In the genomic region with DNA sequence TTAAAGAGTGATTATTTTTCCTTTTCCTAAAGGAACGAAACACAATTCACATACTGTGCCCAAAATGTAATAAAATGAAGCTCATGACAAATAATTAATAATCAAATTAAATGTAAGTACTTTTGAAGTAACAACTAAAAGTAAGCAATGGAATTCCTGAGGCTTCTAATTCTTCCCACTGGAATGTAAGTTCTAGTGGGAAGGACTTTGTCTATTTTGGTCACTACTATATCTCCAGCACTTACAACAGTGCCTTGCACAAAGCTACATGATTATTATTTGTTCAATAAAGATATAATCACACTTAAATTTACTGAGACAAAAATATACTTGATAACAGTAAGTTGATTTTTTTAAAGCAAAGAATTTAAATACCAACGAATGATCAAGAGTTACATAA, we compare ENCODE assay signal across 24 cellular contexts.
"Had no signal": no experiment of that assay in that cellular context is flagged by ENCODE, and none has a peak within 500 bp of the region (broad histone marks: within the 10 kb centered on the region; RNA-seq: fewer than 3 reads in every experiment).

No MANE protein-coding gene starts in this region.

- H3K36me3 Mint-ChIP-seq: activated naive CD8-positive, alpha-beta T cell treated with anti-CD3 and anti-CD28 coated beads for 36 hours; naive B cell had no signal

- H3K4me1 Mint-ChIP-seq: activated B cell treated with CpG ODN at 0.5 μM for 24 hours, naive B cell, T-helper 17 cell had no signal

- H3K9me3 ChIP-seq: body of pancreas, gastrocnemius medialis, right lobe of liver, upper lobe of right lung had no signal

- DNase-seq: activated B cell treated with CpG ODN at 0.5 μM for 24 hours; activated CD4-positive, alpha-beta T cell treated with anti-CD3 and anti-CD28 coated beads for 36 hours; activated CD4-positive, alpha-beta T cell treated with anti-CD3 and anti-CD28 coated beads, Interleukin-2, amount 50 U/mL, for 48 hours; activated CD8-positive, alpha-beta memory T cell treated with anti-CD3 and anti-CD28 coated beads, Interleukin-2, amount 50 U/mL, for 48 hours; activated naive CD4-positive, alpha-beta T cell treated with Interleukin-2 at 50 U/mL for 16 hours; activated naive CD8-positive, alpha-beta T cell treated with anti-CD3 and anti-CD28 coated beads for 36 hours; activated T-cell treated with anti-CD3 and anti-CD28 coated beads, Interleukin-2, amount 50 U/mL, for 4 hours; amygdala; body of pancreas; dermis blood vessel endothelial cell; effector CD8-positive, alpha-beta T cell; gastrocnemius medialis; hypothalamus; islet precursor cell; left cardiac atrium; naive B cell; occipital lobe; right lobe of liver; stimulated activated CD4-positive, alpha-beta T cell treated with anti-CD3 and anti-CD28 coated beads, Interleukin-4, amount 100 ng/mL, for 1 hour; stimulated activated naive CD8-positive, alpha-beta T cell treated with anti-CD3 and anti-CD28 coated beads, Interleukin-15, Interleukin-2, amounts not matched to agents 100 U/mL and 50 U/mL, for 24 hours; SW 1271; T-helper 17 cell; upper lobe of right lung had no signal

- H3K4me3 Mint-ChIP-seq: activated B cell treated with CpG ODN at 0.5 μM for 24 hours; activated CD4-positive, alpha-beta T cell treated with anti-CD3 and anti-CD28 coated beads for 36 hours; activated naive CD8-positive, alpha-beta T cell treated with anti-CD3 and anti-CD28 coated beads for 36 hours; activated T-cell treated with anti-CD3 and anti-CD28 coated beads, Interleukin-2, amount 50 U/mL, for 4 hours; naive B cell; T-helper 17 cell had no signal

- H3K27ac ChIP-seq: body of pancreas, cardiac muscle cell, gastrocnemius medialis, right lobe of liver, upper lobe of right lung had no signal

- H3K9me3 Mint-ChIP-seq: activated B cell treated with CpG ODN at 0.5 μM for 24 hours; activated naive CD8-positive, alpha-beta T cell treated with anti-CD3 and anti-CD28 coated beads for 36 hours; activated T-cell treated with anti-CD3 and anti-CD28 coated beads, Interleukin-2, amount 50 U/mL, for 4 hours; naive B cell had no signal

- H3K4me3 ChIP-seq: body of pancreas, cardiac muscle cell, gastrocnemius medialis, right lobe of liver, upper lobe of right lung had no signal

- H3K4me1 ChIP-seq: body of pancreas, gastrocnemius medialis, right lobe of liver, upper lobe of right lung had no signal

- ATAC-seq: activated CD4-positive, alpha-beta T cell treated with anti-CD3 and anti-CD28 coated beads for 36 hours; activated T-cell treated with anti-CD3 and anti-CD28 coated beads, Interleukin-2, amount 50 U/mL, for 4 hours; body of pancreas; gastrocnemius medialis; left cardiac atrium; right lobe of liver; stimulated activated naive CD8-positive, alpha-beta T cell treated with anti-CD3 and anti-CD28 coated beads, Interleukin-15, Interleukin-2, amounts not matched to agents 100 U/mL and 50 U/mL, for 24 hours; T-helper 17 cell; upper lobe of right lung had no signal

- H3K27ac Mint-ChIP-seq: activated B cell treated with CpG ODN at 0.5 μM for 24 hours; activated CD4-positive, alpha-beta T cell treated with anti-CD3 and anti-CD28 coated beads for 36 hours; activated naive CD8-positive, alpha-beta T cell treated with anti-CD3 and anti-CD28 coated beads for 36 hours; naive B cell; T-helper 17 cell had no signal
